8 cellular contexts compared by ENCODE assay signal in genomic region chr6:83191974-83192373, GRCh38. TPM values are rescaled to one million over a fixed set of nuclear protein-coding genes. Genes with fewer than 3 reads are reported as not detected.
DNase-seq lines count a peak whose midpoint lies in the region; ATAC-seq, FAIRE-seq and TF ChIP-seq lines count a peak whose summit lies in the region.
"Not testable (repeated sequence)": the region's sequence is repeated elsewhere in the genome, so short reads cannot be mapped to it uniquely, and the experiment has no call there.

No MANE protein-coding gene starts in this region.

- dilution Hi-C loops in endothelial cell of umbilical vein (cut with MboI; ENCODE audit: extremely low pct_ligation_motif_present, low sequenced_read_pairs) = not testable (repeated sequence)

- POLR2A ChIA-PET in endothelial cell of umbilical vein (lab: Charles Lee) = not testable (repeated sequence)

- H3K27me3 Mint-ChIP-seq in T-helper 1 cell treated with Interleukin-12 subunit alpha and Interleukin-12 subunit beta and Interleukin-4 antibody, amounts not matched to agents 30 μg/mL and 1 μg/mL, for 36 hours (ENCODE audit: low read depth); activated naive CD8-positive, alpha-beta T cell treated with anti-CD3 and anti-CD28 coated beads, Interleukin-2, amount 50 U/mL, for 24 hours: not testable (repeated sequence)

- H4K20me1 ChIP-seq in BLaER1 treated with 17β-estradiol and CSF1 and Interleukin-3, amounts not matched to agents 10 nM and 100 nM; endothelial cell of umbilical vein (replicated peaks; ENCODE audit: control insufficient read depth, extremely low read depth, insufficient read depth, low read length): not testable (repeated sequence)
- peaks cover 35% of the 10 kb centered on the region for H4K20me1 ChIP-seq in osteoblast (ENCODE audit: insufficient read depth, low read length)

- H3K4me3 ChIP-seq in BLaER1 treated with 17β-estradiol and CSF1 and Interleukin-3, amounts not matched to agents 10 nM and 100 nM = peak overlapping the region; percentile 75 to 83 (median 80); a peak in 17 of 20 replicates
- H3K4me3 ChIP-seq in HUES6 (ENCODE audit: low read depth, low read length) (peak overlapping the region; percentile 95), endothelial cell of umbilical vein (replicated peaks in 1 of 3; ENCODE audit: insufficient read depth in 1 of 3, low read depth in 1 of 3, low read length in 3 of 3) (peak overlapping the region; percentile 52 to 99 (median 94)), kidney (ENCODE audit: low read length in 2 of 2) (peak overlapping the region; percentile 71 to 87), osteoblast (ENCODE audit: insufficient read depth, low read length) (peak overlapping the region; percentile 96), testis (peak overlapping the region; percentile 84 to 97)

- H3K9me1 ChIP-seq in endothelial cell of umbilical vein (replicated peaks; ENCODE audit: control insufficient read depth, extremely low read depth, insufficient read depth, low read length) = not testable (repeated sequence)

- H3K4me1 ChIP-seq in BLaER1 treated with 17β-estradiol and CSF1 and Interleukin-3, amounts not matched to agents 10 nM and 100 nM = peaks cover 5 to 16% (median 8%) of the 10 kb centered on the region in 10 experiments; a peak in 12 of 20 replicates
- not testable (repeated sequence) for H3K4me1 ChIP-seq in HUES6 (ENCODE audit: control insufficient read depth, insufficient read depth, low read length); kidney (ENCODE audit: control insufficient read depth in 1 of 2, insufficient read depth in 1 of 2, low read depth in 1 of 2, low read length in 2 of 2)
- peaks cover 16% of the 10 kb centered on the region for H3K4me1 ChIP-seq in endothelial cell of umbilical vein (ENCODE audit: control insufficient read depth, extremely low read depth, insufficient read depth, low read length)
- H3K4me1 ChIP-seq in osteoblast (ENCODE audit: insufficient read depth, low read length) = peaks cover 21% of the 10 kb centered on the region
- peaks cover 13% of the 10 kb centered on the region for H3K4me1 ChIP-seq in testis

- not testable (repeated sequence) for H3K27ac ChIP-seq in BLaER1 treated with 17β-estradiol and CSF1 and Interleukin-3, amounts not matched to agents 10 nM and 100 nM; HUES6 (ENCODE audit: low read depth, low read length); endothelial cell of umbilical vein (ENCODE audit: insufficient read depth, low read depth, low read length); kidney (ENCODE audit: low read depth in 2 of 2, low read length in 2 of 2); testis
- H3K27ac ChIP-seq in osteoblast (ENCODE audit: low read depth, low read length) = peak overlapping the region; percentile 93

- not testable (repeated sequence) for TF ChIP-seq POLR2A in endothelial cell of umbilical vein (IDR thresholded peaks at IDR 0.05; ENCODE audit: low read depth, low read length); testis (IDR thresholded peaks at IDR 0.05)

- peak overlapping the region; percentile 93 for H3K4me3 Mint-ChIP-seq in T-helper 1 cell treated with Interleukin-12 subunit alpha and Interleukin-12 subunit beta and Interleukin-4 antibody, amounts not matched to agents 30 μg/mL and 1 μg/mL, for 36 hours
- peak overlapping the region; percentile 97 for H3K4me3 Mint-ChIP-seq in activated naive CD8-positive, alpha-beta T cell treated with anti-CD3 and anti-CD28 coated beads, Interleukin-2, amount 50 U/mL, for 24 hours

- 53 to 74% methylated on average over 18 of the region's 18 CpGs for WGBS in testis, 2 donors

- H2AFZ ChIP-seq in endothelial cell of umbilical vein (ENCODE audit: low read depth, low read length); osteoblast (ENCODE audit: low read length): not testable (repeated sequence)

- not testable (repeated sequence) for BruUV-seq in endothelial cell of umbilical vein (replicated peaks; lab: Mats Ljungman, UMichigan)

- CTCF ChIA-PET in endothelial cell of umbilical vein (lab: Charles Lee) = interaction anchor here (2.2 to 8.7 kb wide), 3 partner anchors 24 to 126 kb away, joined by 6 to 83 read pairs (median 13); partner anchors contain the start of genes DOP1A and UBE3D

- ATAC-seq in activated naive CD8-positive, alpha-beta T cell treated with anti-CD3 and anti-CD28 coated beads, Interleukin-2, amount 50 U/mL, for 24 hours = not testable (repeated sequence)

- H3K36me3 Mint-ChIP-seq in T-helper 1 cell treated with Interleukin-12 subunit alpha and Interleukin-12 subunit beta and Interleukin-4 antibody, amounts not matched to agents 30 μg/mL and 1 μg/mL, for 36 hours (ENCODE audit: low read depth) = not testable (repeated sequence)
- H3K36me3 Mint-ChIP-seq in activated naive CD8-positive, alpha-beta T cell treated with anti-CD3 and anti-CD28 coated beads, Interleukin-2, amount 50 U/mL, for 24 hours (ENCODE audit: low read depth) = peaks cover 14% of the 10 kb centered on the region

- DNase-seq in activated naive CD8-positive, alpha-beta T cell treated with anti-CD3 and anti-CD28 coated beads, Interleukin-2, amount 50 U/mL, for 24 hours; endothelial cell of umbilical vein (ENCODE audit: low read depth, low spot score); kidney; osteoblast (ENCODE audit: insufficient read length, low spot score, missing footprints); testis: not testable (repeated sequence)

- FAIRE-seq in endothelial cell of umbilical vein (lab: Jason Lieb, UNC); kidney (lab: Jason Lieb, UNC): not testable (repeated sequence)

- not testable (repeated sequence) for H3K9me3 Mint-ChIP-seq in T-helper 1 cell treated with Interleukin-12 subunit alpha and Interleukin-12 subunit beta and Interleukin-4 antibody, amounts not matched to agents 30 μg/mL and 1 μg/mL, for 36 hours; activated naive CD8-positive, alpha-beta T cell treated with anti-CD3 and anti-CD28 coated beads, Interleukin-2, amount 50 U/mL, for 24 hours

- intact Hi-C loops in endothelial cell of umbilical vein (cut with micrococcal nuclease) = loop anchor here (10.0 kb wide), 2 partner anchors 827 to 947 kb away; partner anchors contain the start of genes IBTK and TPBG
- intact Hi-C loops in kidney (cut with DNase I) = not testable (repeated sequence)
- intact Hi-C loops in testis (cut with DNase I; ENCODE audit: low total_unique reads) = loop anchor here (10.0 kb wide), 1 partner anchor 127 kb away; the partner anchor contains the start of genes DOP1A and UBE3D

- not testable (repeated sequence) for H3K27me3 ChIP-seq in BLaER1 treated with 17β-estradiol and CSF1 and Interleukin-3, amounts not matched to agents 10 nM and 100 nM; HUES6 (ENCODE audit: control insufficient read depth, insufficient read depth, low read length); endothelial cell of umbilical vein (ENCODE audit: control insufficient read depth in 2 of 2, insufficient read depth in 2 of 2, low read length in 2 of 2); osteoblast (ENCODE audit: insufficient read depth, low read length); testis

- H3K9ac ChIP-seq in BLaER1 treated with 17β-estradiol and CSF1 and Interleukin-3, amounts not matched to agents 10 nM and 100 nM = peak overlapping the region in 6 of 11 experiments; percentile 81 to 87 (median 85); a peak in 7 of 22 replicates
- H3K9ac ChIP-seq in HUES6 (ENCODE audit: low read length) (peak overlapping the region; percentile 84), endothelial cell of umbilical vein (replicated peaks; ENCODE audit: extremely low read depth, insufficient read depth, low read length) (peak overlapping the region; percentile 93), kidney (ENCODE audit: low read length in 2 of 2) (peak overlapping the region in 1 of 2 donors; percentile 78)

- H3K4me1 Mint-ChIP-seq in T-helper 1 cell treated with Interleukin-12 subunit alpha and Interleukin-12 subunit beta and Interleukin-4 antibody, amounts not matched to agents 30 μg/mL and 1 μg/mL, for 36 hours (ENCODE audit: low read depth) = peaks cover 29% of the 10 kb centered on the region
- peaks cover 26% of the 10 kb centered on the region for H3K4me1 Mint-ChIP-seq in activated naive CD8-positive, alpha-beta T cell treated with anti-CD3 and anti-CD28 coated beads, Interleukin-2, amount 50 U/mL, for 24 hours

- not testable (repeated sequence) for TF ChIP-seq CTCF in endothelial cell of umbilical vein (IDR thresholded peaks at IDR 0.05; ENCODE audit: extremely low read depth in 1 of 2, insufficient read depth in 1 of 2, low read depth in 1 of 2, low read length in 2 of 2); kidney (IDR thresholded peaks at IDR 0.05; ENCODE audit: borderline replicate concordance, extremely low read depth, insufficient read depth); osteoblast (IDR thresholded peaks at IDR 0.05; ENCODE audit: extremely low read depth, low read depth, low read length); testis (IDR thresholded peaks at IDR 0.05)

- H3K27ac Mint-ChIP-seq in T-helper 1 cell treated with Interleukin-12 subunit alpha and Interleukin-12 subunit beta and Interleukin-4 antibody, amounts not matched to agents 30 μg/mL and 1 μg/mL, for 36 hours; activated naive CD8-positive, alpha-beta T cell treated with anti-CD3 and anti-CD28 coated beads, Interleukin-2, amount 50 U/mL, for 24 hours: not testable (repeated sequence)

- H3K36me3 ChIP-seq in BLaER1 treated with 17β-estradiol and CSF1 and Interleukin-3, amounts not matched to agents 10 nM and 100 nM; kidney (ENCODE audit: control insufficient read depth in 1 of 2, insufficient read depth in 2 of 2, low read length in 2 of 2); testis (ENCODE audit: low read depth, missing control alignments): not testable (repeated sequence)
- H3K36me3 ChIP-seq in HUES6 (ENCODE audit: control insufficient read depth, insufficient read depth, low read length) = peaks cover 54% of the 10 kb centered on the region
- peaks cover 0 to 21% of the 10 kb centered on the region in 2 experiments for H3K36me3 ChIP-seq in endothelial cell of umbilical vein (ENCODE audit: control insufficient read depth in 2 of 2, extremely low read depth in 1 of 2, insufficient read depth in 2 of 2, low read length in 2 of 2)
- H3K36me3 ChIP-seq in osteoblast (ENCODE audit: insufficient read depth, low read length) = peaks cover 52% of the 10 kb centered on the region

- H3K79me2 ChIP-seq in endothelial cell of umbilical vein (ENCODE audit: control insufficient read depth, insufficient read depth, low read length) = peaks cover 41% of the 10 kb centered on the region
- H3K79me2 ChIP-seq in osteoblast (ENCODE audit: insufficient read depth, low read length) = peaks cover 75% of the 10 kb centered on the region

- H3K4me2 ChIP-seq in BLaER1 treated with 17β-estradiol and CSF1 and Interleukin-3, amounts not matched to agents 10 nM and 100 nM = peak overlapping the region; percentile 64 to 83 (median 70)
- peak overlapping the region; percentile 98 for H3K4me2 ChIP-seq in endothelial cell of umbilical vein (ENCODE audit: insufficient read depth, low read length)
- peak overlapping the region; percentile 97 for H3K4me2 ChIP-seq in osteoblast (ENCODE audit: insufficient read depth, low read length)

- H3K9me3 ChIP-seq in BLaER1 treated with 17β-estradiol and CSF1 and Interleukin-3, amounts not matched to agents 10 nM and 100 nM (replicated peaks in 1 of 11); HUES6 (ENCODE audit: control insufficient read depth, insufficient read depth, low read depth, low read length); endothelial cell of umbilical vein (replicated peaks; ENCODE audit: control insufficient read depth, insufficient read depth, low read length); kidney (ENCODE audit: control insufficient read depth in 1 of 2, low read length in 2 of 2); osteoblast (ENCODE audit: low read depth, low read length); testis: not testable (repeated sequence)

RNA-seq across cellular contexts. Expression of gene PGM3, which starts 1.1 kb away (rescaled TPM):
- total RNA-seq in endothelial cell of umbilical vein (70.7 and 74.8 TPM in 2 replicates), kidney (31.8 TPM), osteoblast (85.5 and 93.0 TPM in 2 replicates), testis (10 to 100 TPM; 27.9 to 36.3 TPM)
- polyA plus RNA-seq in endothelial cell of umbilical vein (16.3 and 19.8 TPM in 2 replicates), kidney (ENCODE audit: insufficient read depth, low read depth, low replicate concordance) (10.3 TPM), testis (ENCODE audit: insufficient read depth, low read depth, low replicate concordance) (69.1 TPM)
- polyA plus RNA-seq in endothelial cell of umbilical vein (2011; cell fraction: cytosol; rRNA removed) = 29.6 and 33.4 TPM in 2 replicates
- polyA plus RNA-seq in endothelial cell of umbilical vein (2011; cell fraction: nucleus; rRNA removed) = 64.5 and 82.5 TPM in 2 replicates
- polyA plus RNA-seq in endothelial cell of umbilical vein (2012) = 66.4 and 84.4 TPM in 2 replicates
- polyA minus RNA-seq in endothelial cell of umbilical vein = 120 and 122 TPM in 2 replicates
- 19.3 TPM for polyA minus RNA-seq in endothelial cell of umbilical vein (2011; cell fraction: cytosol; rRNA and poly(A)+ RNA removed)
- polyA minus RNA-seq in endothelial cell of umbilical vein (2011; cell fraction: nucleus; rRNA and poly(A)+ RNA removed) = 77.5 and 122 TPM in 2 replicates

RNA-seq across cellular contexts. Expression of gene RWDD2A, which starts 1.2 kb away (rescaled TPM):
- 4.3 and 4.5 TPM in 2 replicates for total RNA-seq in endothelial cell of umbilical vein
- polyA plus RNA-seq in endothelial cell of umbilical vein = 2.9 and 3.2 TPM in 2 replicates
- 3.3 and 3.6 TPM in 2 replicates for polyA plus RNA-seq in endothelial cell of umbilical vein (2011; cell fraction: cytosol; rRNA removed)
- 9.9 and 11.5 TPM in 2 replicates for polyA plus RNA-seq in endothelial cell of umbilical vein (2011; cell fraction: nucleus; rRNA removed)
- polyA plus RNA-seq in endothelial cell of umbilical vein (2012) = 4.8 and 5.3 TPM in 2 replicates
- polyA minus RNA-seq in endothelial cell of umbilical vein = 3.4 and 3.5 TPM in 2 replicates
- 1.4 TPM for polyA minus RNA-seq in endothelial cell of umbilical vein (2011; cell fraction: cytosol; rRNA and poly(A)+ RNA removed)
- polyA minus RNA-seq in endothelial cell of umbilical vein (2011; cell fraction: nucleus; rRNA and poly(A)+ RNA removed) = 3.4 and 3.8 TPM in 2 replicates
- total RNA-seq in kidney = 4.0 TPM
- 5.5 TPM for polyA plus RNA-seq in kidney (ENCODE audit: insufficient read depth, low read depth, low replicate concordance)
- total RNA-seq in osteoblast = 5.4 and 6.5 TPM in 2 replicates
- total RNA-seq in testis = 10 to 100 TPM; 11.0 to 13.2 TPM
- 18.4 TPM for polyA plus RNA-seq in testis (ENCODE audit: insufficient read depth, low read depth, low replicate concordance)
